Comparison of ENCODE assay signal across 1 cellular context in the genomic region with DNA sequence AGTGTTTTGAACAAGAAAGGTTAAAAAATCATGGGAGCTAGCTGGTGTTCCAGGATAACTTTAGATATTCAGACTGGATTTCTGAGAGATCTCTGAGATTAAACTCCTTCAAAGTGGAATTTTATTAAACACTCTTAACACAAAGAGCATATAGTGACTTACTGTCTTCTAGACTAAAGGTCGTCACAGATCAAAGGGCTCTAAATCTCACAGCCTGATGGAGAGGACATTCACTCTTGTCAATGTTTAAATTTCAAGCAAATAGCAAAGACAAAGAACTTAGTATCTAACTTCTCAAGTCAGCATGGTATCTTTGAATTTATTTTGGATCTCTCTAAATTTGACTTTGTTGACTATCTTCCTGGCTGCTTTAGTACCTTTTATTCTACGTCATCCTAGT.
TF ChIP-seq lines count a peak whose summit lies in the region.

No MANE protein-coding gene starts in this region.

TF ChIP-seq in HepG2, 621 proteins besides CTCF, POLR2A, EP300 and RAD21 (continued from another document):
- TF ChIP-seq, protein P1, sequence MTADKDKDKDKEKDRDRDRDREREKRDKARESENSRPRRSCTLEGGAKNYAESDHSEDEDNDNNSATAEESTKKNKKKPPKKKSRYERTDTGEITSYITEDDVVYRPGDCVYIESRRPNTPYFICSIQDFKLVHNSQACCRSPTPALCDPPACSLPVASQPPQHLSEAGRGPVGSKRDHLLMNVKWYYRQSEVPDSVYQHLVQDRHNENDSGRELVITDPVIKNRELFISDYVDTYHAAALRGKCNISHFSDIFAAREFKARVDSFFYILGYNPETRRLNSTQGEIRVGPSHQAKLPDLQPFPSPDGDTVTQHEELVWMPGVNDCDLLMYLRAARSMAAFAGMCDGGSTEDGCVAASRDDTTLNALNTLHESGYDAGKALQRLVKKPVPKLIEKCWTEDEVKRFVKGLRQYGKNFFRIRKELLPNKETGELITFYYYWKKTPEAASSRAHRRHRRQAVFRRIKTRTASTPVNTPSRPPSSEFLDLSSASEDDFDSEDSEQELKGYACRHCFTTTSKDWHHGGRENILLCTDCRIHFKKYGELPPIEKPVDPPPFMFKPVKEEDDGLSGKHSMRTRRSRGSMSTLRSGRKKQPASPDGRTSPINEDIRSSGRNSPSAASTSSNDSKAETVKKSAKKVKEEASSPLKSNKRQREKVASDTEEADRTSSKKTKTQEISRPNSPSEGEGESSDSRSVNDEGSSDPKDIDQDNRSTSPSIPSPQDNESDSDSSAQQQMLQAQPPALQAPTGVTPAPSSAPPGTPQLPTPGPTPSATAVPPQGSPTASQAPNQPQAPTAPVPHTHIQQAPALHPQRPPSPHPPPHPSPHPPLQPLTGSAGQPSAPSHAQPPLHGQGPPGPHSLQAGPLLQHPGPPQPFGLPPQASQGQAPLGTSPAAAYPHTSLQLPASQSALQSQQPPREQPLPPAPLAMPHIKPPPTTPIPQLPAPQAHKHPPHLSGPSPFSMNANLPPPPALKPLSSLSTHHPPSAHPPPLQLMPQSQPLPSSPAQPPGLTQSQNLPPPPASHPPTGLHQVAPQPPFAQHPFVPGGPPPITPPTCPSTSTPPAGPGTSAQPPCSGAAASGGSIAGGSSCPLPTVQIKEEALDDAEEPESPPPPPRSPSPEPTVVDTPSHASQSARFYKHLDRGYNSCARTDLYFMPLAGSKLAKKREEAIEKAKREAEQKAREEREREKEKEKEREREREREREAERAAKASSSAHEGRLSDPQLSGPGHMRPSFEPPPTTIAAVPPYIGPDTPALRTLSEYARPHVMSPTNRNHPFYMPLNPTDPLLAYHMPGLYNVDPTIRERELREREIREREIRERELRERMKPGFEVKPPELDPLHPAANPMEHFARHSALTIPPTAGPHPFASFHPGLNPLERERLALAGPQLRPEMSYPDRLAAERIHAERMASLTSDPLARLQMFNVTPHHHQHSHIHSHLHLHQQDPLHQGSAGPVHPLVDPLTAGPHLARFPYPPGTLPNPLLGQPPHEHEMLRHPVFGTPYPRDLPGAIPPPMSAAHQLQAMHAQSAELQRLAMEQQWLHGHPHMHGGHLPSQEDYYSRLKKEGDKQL (CRISPR knock-in tag; IDR thresholded peaks at IDR 0.05; ENCODE audit: low read depth), result 0 out of 2 replicates have a peak, but pooled peaks have one; percentile 26
- TF ChIP-seq CENPT (CRISPR knock-in tag; IDR thresholded peaks at IDR 0.05; ENCODE audit: low read depth), result no peak
- no peak for TF ChIP-seq ZNF772 (CRISPR knock-in tag; IDR thresholded peaks at IDR 0.05)
- TF ChIP-seq SOX5 (CRISPR knock-in tag; IDR thresholded peaks at IDR 0.05; ENCODE audit: borderline replicate concordance), result peak; percentile 67; the same call in 1 of the 2 replicates
- TF ChIP-seq, protein P2, sequence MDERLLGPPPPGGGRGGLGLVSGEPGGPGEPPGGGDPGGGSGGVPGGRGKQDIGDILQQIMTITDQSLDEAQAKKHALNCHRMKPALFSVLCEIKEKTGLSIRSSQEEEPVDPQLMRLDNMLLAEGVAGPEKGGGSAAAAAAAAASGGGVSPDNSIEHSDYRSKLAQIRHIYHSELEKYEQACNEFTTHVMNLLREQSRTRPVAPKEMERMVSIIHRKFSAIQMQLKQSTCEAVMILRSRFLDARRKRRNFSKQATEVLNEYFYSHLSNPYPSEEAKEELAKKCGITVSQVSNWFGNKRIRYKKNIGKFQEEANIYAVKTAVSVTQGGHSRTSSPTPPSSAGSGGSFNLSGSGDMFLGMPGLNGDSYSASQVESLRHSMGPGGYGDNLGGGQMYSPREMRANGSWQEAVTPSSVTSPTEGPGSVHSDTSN (CRISPR knock-in tag; IDR thresholded peaks at IDR 0.05), result no peak
- no peak for TF ChIP-seq ZNF740 (CRISPR knock-in tag; IDR thresholded peaks at IDR 0.05)
- no peak for TF ChIP-seq SNAPC5 (CRISPR knock-in tag; IDR thresholded peaks at IDR 0.05; ENCODE audit: borderline replicate concordance)
- peak; percentile 80 for TF ChIP-seq CREM (IDR thresholded peaks at IDR 0.05)
- no peak for TF ChIP-seq CREM (CRISPR knock-in tag; IDR thresholded peaks at IDR 0.05)
